32 cellular contexts compared by ENCODE assay signal in genomic region chr5:24691073-24691472, GRCh38. TPM values are rescaled to one million over a fixed set of nuclear protein-coding genes. Genes with fewer than 3 reads are reported as not detected.
"Had no signal": no experiment of that assay in that cellular context is flagged by ENCODE, and none has a peak within 500 bp of the region (broad histone marks: within the 10 kb centered on the region; RNA-seq: fewer than 3 reads in every experiment).

No MANE protein-coding gene starts in this region.

- H3K4me1 ChIP-seq: pancreas, prostate gland, right atrium auricular region, spleen, suprapubic skin, testis, tibial artery, transverse colon, upper lobe of right lung, uterus had no signal

- H3K27me3 ChIP-seq: neutrophil, pancreas, right atrium auricular region, spleen, suprapubic skin, testis, tibial artery, transverse colon, upper lobe of right lung, uterus had no signal

- H3K4me3 ChIP-seq: pancreas, prostate gland, right atrium auricular region, skin epidermis, smooth muscle cell, spleen, suprapubic skin, testis, tibial artery, transverse colon, upper lobe of right lung, uterus had no signal

- H3K27ac ChIP-seq: neutrophil, pancreas, prostate gland, right atrium auricular region, skin epidermis, spleen, suprapubic skin, testis, tibial artery, transverse colon, upper lobe of right lung, uterus had no signal

- ATAC-seq: naive thymus-derived CD8-positive, alpha-beta T cell; natural killer cell treated with Interleukin-12 subunit alpha and Interleukin-12 subunit beta and Interleukin-15 and Interleukin-18, amount 100 ng/mL, for 72 hours; pancreas; sciatic nerve; stimulated activated memory B cell treated with anti-CD40 and anti-IgM and Interleukin-4, amounts not matched to agents 10 μg/mL and 1 μg/mL and 100 μg/mL, for 72 hours; stimulated activated naive CD8-positive, alpha-beta T cell treated with anti-CD3 and anti-CD28 coated beads, Interleukin-15, amount 100 ng/mL, for 72 hours; stimulated activated naive CD8-positive, alpha-beta T cell treated with anti-CD3 and anti-CD28 coated beads, Interleukin-15, Interleukin-2, amounts not matched to agents 100 U/mL and 50 U/mL, for 24 hours; upper lobe of right lung had no signal

- FAIRE-seq: pancreas had no signal

- H3K4me2 ChIP-seq: smooth muscle cell had no signal

- DNase-seq: naive thymus-derived CD8-positive, alpha-beta T cell; nephron progenitor cell; nucleus accumbens; pancreas; retina; spleen; stimulated activated CD4-positive, alpha-beta T cell treated with anti-CD3 and anti-CD28 coated beads, Interleukin-12 subunit alpha, Interleukin-12 subunit beta, amount 100 ng/mL, for 4 hours; stimulated activated CD4-positive, alpha-beta T cell treated with anti-CD3 and anti-CD28 coated beads, Interleukin-1b, Interleukin-23, amount 100 ng/mL, for 48 hours; stimulated activated CD4-positive, alpha-beta T cell treated with anti-CD3 and anti-CD28 coated beads, Interleukin-4, amount 100 ng/mL, for 1 hour; stimulated activated CD4-positive, alpha-beta T cell treated with anti-CD3 and anti-CD28 coated beads, Interleukin-4, amount 100 ng/mL, for 4 hours; stimulated activated CD8-positive, alpha-beta memory T cell treated with anti-CD3 and anti-CD28 coated beads, Interleukin-4, amount 100 ng/mL, for 48 hours; stimulated activated naive CD4-positive, alpha-beta T cell; stimulated activated naive CD8-positive, alpha-beta T cell treated with anti-CD3 and anti-CD28 coated beads, Interleukin-15, amount 100 ng/mL, for 72 hours; stimulated activated naive CD8-positive, alpha-beta T cell treated with anti-CD3 and anti-CD28 coated beads, Interleukin-15, Interleukin-2, amounts not matched to agents 100 U/mL and 50 U/mL, for 24 hours; substantia nigra; testis; tibial artery; transverse colon; upper lobe of right lung; uterus had no signal

- H3K36me3 ChIP-seq: neutrophil, pancreas, prostate gland, right atrium auricular region, spleen, suprapubic skin, tibial artery, transverse colon, upper lobe of right lung, uterus had no signal

- H3K9me3 ChIP-seq: neutrophil, pancreas, prostate gland, right atrium auricular region, testis, tibial artery, transverse colon, upper lobe of right lung, uterus had no signal

RNA-seq across cellular contexts. Expression of gene CDH10, which starts 46.3 kb away (rescaled TPM):
- total RNA-seq: naive thymus-derived CD8-positive, alpha-beta T cell; natural killer cell treated with Interleukin-12 subunit alpha and Interleukin-12 subunit beta and Interleukin-15 and Interleukin-18, amount 100 ng/mL, for 72 hours; omental fat pad; osteocyte; posterior vena cava; spleen; suprapubic skin; upper lobe of right lung had no signal
- polyA plus RNA-seq: naive thymus-derived CD8-positive, alpha-beta T cell; spleen had no signal
